8 cellular contexts compared by ENCODE assay signal in genomic region chr2:55233658-55233940, GRCh38. TPM values are rescaled to one million over a fixed set of nuclear protein-coding genes. Genes with fewer than 3 reads are reported as not detected.
A peak's percentile ranks its signal among the peaks of the same experiment; 100 is the strongest.
DNase-seq lines count a peak whose midpoint lies in the region; ATAC-seq and TF ChIP-seq lines count a peak whose summit lies in the region.

No MANE protein-coding gene starts in this region.

- H3K27me3 Mint-ChIP-seq in T-helper 17 cell: no peaks in the 10 kb centered on the region

- peaks cover 34% of the 10 kb centered on the region for H3K4me1 Mint-ChIP-seq in T-helper 17 cell

- ATAC-seq in T-helper 17 cell (no peak), HG03520 (IDR thresholded peaks at IDR 0.05; ENCODE audit: unreplicated experiment) (no peak)

- H3K4me3 ChIP-seq in GM12865 (ENCODE audit: low read depth, low read length) (peak overlapping the region; percentile 86), fibroblast of villous mesenchyme (ENCODE audit: low read depth, low read length) (peak overlapping the region; percentile 82), retinal pigment epithelial cell (ENCODE audit: low read length) (peak overlapping the region; percentile 100)

- DNase-seq in GM12865 (ENCODE audit: low read depth) (no peak), T-helper 17 cell (no peak), fibroblast of villous mesenchyme (ENCODE audit: low read depth) (no peak), retinal pigment epithelial cell (ENCODE audit: low read depth) (no peak), NCI-H187 (lab: John Stamatoyannopoulos, UW) (no peak), NCI-H748 treated with DMSO at 0.1 percent for 48 hours (lab: John Stamatoyannopoulos, UW) (no peak), SIG-M5 treated with dmso at 0.1 percent for 504 hours (lab: John Stamatoyannopoulos, UW; ENCODE audit: unreplicated experiment) (no peak)

- TF ChIP-seq CTCF in GM12865 (IDR thresholded peaks at IDR 0.05; ENCODE audit: insufficient read depth, low read depth, low read length, missing control alignments) (no peak), fibroblast of villous mesenchyme (IDR thresholded peaks at IDR 0.05; ENCODE audit: insufficient read depth, low read depth, low read length) (no peak), retinal pigment epithelial cell (conservative IDR thresholded peaks at IDR 0.05; ENCODE audit: low read depth, low read length) (no peak)

- peak overlapping the region; percentile 99 for H3K4me3 Mint-ChIP-seq in T-helper 17 cell

- H3K9me3 ChIP-seq in T-helper 17 cell (ENCODE audit: control insufficient read depth, low read length, poor library complexity, severe bottlenecking): no peaks in the 10 kb centered on the region

- peaks cover 3% of the 10 kb centered on the region for H3K36me3 Mint-ChIP-seq in T-helper 17 cell (ENCODE audit: low read depth)

- H3K27ac Mint-ChIP-seq in T-helper 17 cell: peak overlapping the region; percentile 100

RNA-seq across cellular contexts. Expression of gene RPS27A, which starts 1.1 kb away (rescaled TPM):
- 1,000 to 10,000 TPM; 1,730 to 1,784 TPM for total RNA-seq in T-helper 17 cell
- total RNA-seq in fibroblast of villous mesenchyme: 585 and 694 TPM in 2 replicates

RNA-seq across cellular contexts. Expression of gene CLHC1, which starts 1.5 kb away (rescaled TPM):
- total RNA-seq in T-helper 17 cell: 1 to 10 TPM; 3.5 to 7.1 TPM
- total RNA-seq in fibroblast of villous mesenchyme: 14.8 and 18.1 TPM in 2 replicates

RNA-seq across cellular contexts. Expression of gene MTIF2, which starts 35.4 kb away (rescaled TPM):
- total RNA-seq in T-helper 17 cell: 10 to 100 TPM; 16.8 to 18.7 TPM
- total RNA-seq in fibroblast of villous mesenchyme: 37.0 and 40.2 TPM in 2 replicates
